ENCODE assay signal across 2 cellular contexts in genomic region chr2:193566276-193566675, GRCh38.
TF ChIP-seq lines count a peak whose summit lies in the region.

No MANE protein-coding gene starts in this region.

TF ChIP-seq in GM12878, 131 proteins besides CTCF, POLR2A, EP300 and RAD21 (continued from another document):
- TF ChIP-seq, protein P1, sequence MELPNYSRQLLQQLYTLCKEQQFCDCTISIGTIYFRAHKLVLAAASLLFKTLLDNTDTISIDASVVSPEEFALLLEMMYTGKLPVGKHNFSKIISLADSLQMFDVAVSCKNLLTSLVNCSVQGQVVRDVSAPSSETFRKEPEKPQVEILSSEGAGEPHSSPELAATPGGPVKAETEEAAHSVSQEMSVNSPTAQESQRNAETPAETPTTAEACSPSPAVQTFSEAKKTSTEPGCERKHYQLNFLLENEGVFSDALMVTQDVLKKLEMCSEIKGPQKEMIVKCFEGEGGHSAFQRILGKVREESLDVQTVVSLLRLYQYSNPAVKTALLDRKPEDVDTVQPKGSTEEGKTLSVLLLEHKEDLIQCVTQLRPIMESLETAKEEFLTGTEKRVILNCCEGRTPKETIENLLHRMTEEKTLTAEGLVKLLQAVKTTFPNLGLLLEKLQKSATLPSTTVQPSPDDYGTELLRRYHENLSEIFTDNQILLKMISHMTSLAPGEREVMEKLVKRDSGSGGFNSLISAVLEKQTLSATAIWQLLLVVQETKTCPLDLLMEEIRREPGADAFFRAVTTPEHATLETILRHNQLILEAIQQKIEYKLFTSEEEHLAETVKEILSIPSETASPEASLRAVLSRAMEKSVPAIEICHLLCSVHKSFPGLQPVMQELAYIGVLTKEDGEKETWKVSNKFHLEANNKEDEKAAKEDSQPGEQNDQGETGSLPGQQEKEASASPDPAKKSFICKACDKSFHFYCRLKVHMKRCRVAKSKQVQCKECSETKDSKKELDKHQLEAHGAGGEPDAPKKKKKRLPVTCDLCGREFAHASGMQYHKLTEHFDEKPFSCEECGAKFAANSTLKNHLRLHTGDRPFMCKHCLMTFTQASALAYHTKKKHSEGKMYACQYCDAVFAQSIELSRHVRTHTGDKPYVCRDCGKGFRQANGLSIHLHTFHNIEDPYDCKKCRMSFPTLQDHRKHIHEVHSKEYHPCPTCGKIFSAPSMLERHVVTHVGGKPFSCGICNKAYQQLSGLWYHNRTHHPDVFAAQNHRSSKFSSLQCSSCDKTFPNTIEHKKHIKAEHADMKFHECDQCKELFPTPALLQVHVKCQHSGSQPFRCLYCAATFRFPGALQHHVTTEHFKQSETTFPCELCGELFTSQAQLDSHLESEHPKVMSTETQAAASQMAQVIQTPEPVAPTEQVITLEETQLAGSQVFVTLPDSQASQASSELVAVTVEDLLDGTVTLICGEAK (IDR thresholded peaks at IDR 0.05; ENCODE audit: borderline replicate concordance) = no peak
- TF ChIP-seq, protein P2, sequence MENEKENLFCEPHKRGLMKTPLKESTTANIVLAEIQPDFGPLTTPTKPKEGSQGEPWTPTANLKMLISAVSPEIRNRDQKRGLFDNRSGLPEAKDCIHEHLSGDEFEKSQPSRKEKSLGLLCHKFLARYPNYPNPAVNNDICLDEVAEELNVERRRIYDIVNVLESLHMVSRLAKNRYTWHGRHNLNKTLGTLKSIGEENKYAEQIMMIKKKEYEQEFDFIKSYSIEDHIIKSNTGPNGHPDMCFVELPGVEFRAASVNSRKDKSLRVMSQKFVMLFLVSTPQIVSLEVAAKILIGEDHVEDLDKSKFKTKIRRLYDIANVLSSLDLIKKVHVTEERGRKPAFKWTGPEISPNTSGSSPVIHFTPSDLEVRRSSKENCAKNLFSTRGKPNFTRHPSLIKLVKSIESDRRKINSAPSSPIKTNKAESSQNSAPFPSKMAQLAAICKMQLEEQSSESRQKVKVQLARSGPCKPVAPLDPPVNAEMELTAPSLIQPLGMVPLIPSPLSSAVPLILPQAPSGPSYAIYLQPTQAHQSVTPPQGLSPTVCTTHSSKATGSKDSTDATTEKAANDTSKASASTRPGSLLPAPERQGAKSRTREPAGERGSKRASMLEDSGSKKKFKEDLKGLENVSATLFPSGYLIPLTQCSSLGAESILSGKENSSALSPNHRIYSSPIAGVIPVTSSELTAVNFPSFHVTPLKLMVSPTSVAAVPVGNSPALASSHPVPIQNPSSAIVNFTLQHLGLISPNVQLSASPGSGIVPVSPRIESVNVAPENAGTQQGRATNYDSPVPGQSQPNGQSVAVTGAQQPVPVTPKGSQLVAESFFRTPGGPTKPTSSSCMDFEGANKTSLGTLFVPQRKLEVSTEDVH (IDR thresholded peaks at IDR 0.05; ENCODE audit: low read depth, partially characterized antibody) = no peak

TF ChIP-seq in GM23338, 12 proteins besides CTCF, POLR2A, EP300 and RAD21 (continued from another document):
- TF ChIP-seq REST (IDR thresholded peaks at IDR 0.05; ENCODE audit: unreplicated experiment) = no peak
- no peak for TF ChIP-seq CREB1 (CRISPR knock-in tag; IDR thresholded peaks at IDR 0.05; ENCODE audit: low read depth)
- TF ChIP-seq, protein P3, sequence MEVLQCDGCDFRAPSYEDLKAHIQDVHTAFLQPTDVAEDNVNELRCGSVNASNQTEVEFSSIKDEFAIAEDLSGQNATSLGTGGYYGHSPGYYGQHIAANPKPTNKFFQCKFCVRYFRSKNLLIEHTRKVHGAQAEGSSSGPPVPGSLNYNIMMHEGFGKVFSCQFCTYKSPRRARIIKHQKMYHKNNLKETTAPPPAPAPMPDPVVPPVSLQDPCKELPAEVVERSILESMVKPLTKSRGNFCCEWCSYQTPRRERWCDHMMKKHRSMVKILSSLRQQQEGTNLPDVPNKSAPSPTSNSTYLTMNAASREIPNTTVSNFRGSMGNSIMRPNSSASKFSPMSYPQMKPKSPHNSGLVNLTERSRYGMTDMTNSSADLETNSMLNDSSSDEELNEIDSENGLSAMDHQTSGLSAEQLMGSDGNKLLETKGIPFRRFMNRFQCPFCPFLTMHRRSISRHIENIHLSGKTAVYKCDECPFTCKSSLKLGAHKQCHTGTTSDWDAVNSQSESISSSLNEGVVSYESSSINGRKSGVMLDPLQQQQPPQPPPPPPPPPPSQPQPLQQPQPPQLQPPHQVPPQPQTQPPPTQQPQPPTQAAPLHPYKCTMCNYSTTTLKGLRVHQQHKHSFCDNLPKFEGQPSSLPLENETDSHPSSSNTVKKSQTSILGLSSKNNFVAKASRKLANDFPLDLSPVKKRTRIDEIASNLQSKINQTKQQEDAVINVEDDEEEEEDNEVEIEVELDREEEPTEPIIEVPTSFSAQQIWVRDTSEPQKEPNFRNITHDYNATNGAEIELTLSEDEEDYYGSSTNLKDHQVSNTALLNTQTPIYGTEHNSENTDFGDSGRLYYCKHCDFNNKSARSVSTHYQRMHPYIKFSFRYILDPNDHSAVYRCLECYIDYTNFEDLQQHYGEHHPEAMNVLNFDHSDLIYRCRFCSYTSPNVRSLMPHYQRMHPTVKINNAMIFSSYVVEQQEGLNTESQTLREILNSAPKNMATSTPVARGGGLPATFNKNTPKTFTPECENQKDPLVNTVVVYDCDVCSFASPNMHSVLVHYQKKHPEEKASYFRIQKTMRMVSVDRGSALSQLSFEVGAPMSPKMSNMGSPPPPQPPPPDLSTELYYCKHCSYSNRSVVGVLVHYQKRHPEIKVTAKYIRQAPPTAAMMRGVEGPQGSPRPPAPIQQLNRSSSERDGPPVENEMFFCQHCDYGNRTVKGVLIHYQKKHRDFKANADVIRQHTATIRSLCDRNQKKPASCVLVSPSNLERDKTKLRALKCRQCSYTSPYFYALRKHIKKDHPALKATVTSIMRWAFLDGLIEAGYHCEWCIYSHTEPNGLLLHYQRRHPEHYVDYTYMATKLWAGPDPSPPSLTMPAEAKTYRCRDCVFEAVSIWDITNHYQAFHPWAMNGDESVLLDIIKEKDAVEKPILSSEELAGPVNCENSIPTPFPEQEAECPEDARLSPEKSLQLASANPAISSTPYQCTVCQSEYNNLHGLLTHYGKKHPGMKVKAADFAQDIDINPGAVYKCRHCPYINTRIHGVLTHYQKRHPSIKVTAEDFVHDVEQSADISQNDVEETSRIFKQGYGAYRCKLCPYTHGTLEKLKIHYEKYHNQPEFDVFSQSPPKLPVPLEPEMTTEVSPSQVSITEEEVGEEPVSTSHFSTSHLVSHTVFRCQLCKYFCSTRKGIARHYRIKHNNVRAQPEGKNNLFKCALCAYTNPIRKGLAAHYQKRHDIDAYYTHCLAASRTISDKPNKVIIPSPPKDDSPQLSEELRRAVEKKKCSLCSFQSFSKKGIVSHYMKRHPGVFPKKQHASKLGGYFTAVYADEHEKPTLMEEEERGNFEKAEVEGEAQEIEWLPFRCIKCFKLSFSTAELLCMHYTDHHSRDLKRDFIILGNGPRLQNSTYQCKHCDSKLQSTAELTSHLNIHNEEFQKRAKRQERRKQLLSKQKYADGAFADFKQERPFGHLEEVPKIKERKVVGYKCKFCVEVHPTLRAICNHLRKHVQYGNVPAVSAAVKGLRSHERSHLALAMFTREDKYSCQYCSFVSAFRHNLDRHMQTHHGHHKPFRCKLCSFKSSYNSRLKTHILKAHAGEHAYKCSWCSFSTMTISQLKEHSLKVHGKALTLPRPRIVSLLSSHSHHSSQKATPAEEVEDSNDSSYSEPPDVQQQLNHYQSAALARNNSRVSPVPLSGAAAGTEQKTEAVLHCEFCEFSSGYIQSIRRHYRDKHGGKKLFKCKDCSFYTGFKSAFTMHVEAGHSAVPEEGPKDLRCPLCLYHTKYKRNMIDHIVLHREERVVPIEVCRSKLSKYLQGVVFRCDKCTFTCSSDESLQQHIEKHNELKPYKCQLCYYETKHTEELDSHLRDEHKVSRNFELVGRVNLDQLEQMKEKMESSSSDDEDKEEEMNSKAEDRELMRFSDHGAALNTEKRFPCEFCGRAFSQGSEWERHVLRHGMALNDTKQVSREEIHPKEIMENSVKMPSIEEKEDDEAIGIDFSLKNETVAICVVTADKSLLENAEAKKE (CRISPR knock-in tag; IDR thresholded peaks at IDR 0.05) = no peak
- TF ChIP-seq ZNF114 (CRISPR knock-in tag; IDR thresholded peaks at IDR 0.05) = no peak
- TF ChIP-seq STAT1 (IDR thresholded peaks at IDR 0.05; ENCODE audit: unreplicated experiment) = no peak
